Comparison of ENCODE assay signal across 20 cellular contexts in the genomic region with DNA sequence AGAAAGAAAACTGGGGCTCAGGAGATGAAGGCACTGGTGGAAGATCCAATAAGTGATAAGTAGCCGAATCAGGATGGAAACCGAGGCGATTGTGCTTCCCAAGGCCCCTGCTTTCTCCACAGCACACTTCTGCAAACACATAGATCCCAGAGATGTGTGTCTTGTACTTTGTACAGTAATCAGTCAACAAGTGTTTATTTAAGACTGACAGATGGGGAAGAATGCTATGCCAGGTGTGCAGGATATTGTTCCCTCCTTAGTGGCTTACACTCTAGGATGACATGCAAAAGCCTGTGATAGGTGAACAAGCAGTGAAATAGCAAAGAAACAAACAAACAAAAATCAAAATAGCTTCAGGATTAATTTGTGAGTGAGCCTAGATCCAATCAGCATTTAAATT.
DNase-seq lines count a peak whose midpoint lies in the region; ATAC-seq and TF ChIP-seq lines count a peak whose summit lies in the region.
"Had no signal": no experiment of that assay in that cellular context is flagged by ENCODE, and none has a peak within 500 bp of the region (broad histone marks: within the 10 kb centered on the region; RNA-seq: fewer than 3 reads in every experiment).

No MANE protein-coding gene starts in this region.

- no peaks in the 10 kb centered on the region for H3K27me3 ChIP-seq in Caco-2 (replicated peaks; ENCODE audit: control insufficient read depth, insufficient read depth, low read length)

- H3K9me3 Mint-ChIP-seq in Caco-2 (ENCODE audit: unreplicated experiment): peaks cover 10% of the 10 kb centered on the region
- H3K9me3 Mint-ChIP-seq: CD8-positive, alpha-beta T cell had no signal

- H3K36me3 Mint-ChIP-seq in Caco-2 (ENCODE audit: insufficient read depth, unreplicated experiment): peaks cover 5% of the 10 kb centered on the region
- H3K36me3 Mint-ChIP-seq: CD8-positive, alpha-beta T cell had no signal

- peak overlapping the region; percentile 67 for H3K27ac Mint-ChIP-seq in Caco-2 (ENCODE audit: unreplicated experiment)
- H3K27ac Mint-ChIP-seq: CD8-positive, alpha-beta T cell; GM23338; H9; T-helper 2 cell treated with Interferon-gamma antibody and Interleukin-4, amounts not matched to agents 5 μg/mL and 100 μg/mL, for 36 hours had no signal

- ATAC-seq in mucosa of descending colon: peak; percentile 93
- ATAC-seq: CD8-positive, alpha-beta T cell; GM23338 had no signal

- intact Hi-C loops in Caco-2 (cut with micrococcal nuclease; ENCODE audit: unreplicated experiment) (loop anchor here (1.0 kb wide), 1 partner anchor 28 kb away; no protein-coding TSS in a partner anchor), mucosa of descending colon (cut with DNase I, micrococcal nuclease) (no loop called here)

- H3K27me3 Mint-ChIP-seq in Caco-2 (ENCODE audit: insufficient read depth, unreplicated experiment): no peaks in the 10 kb centered on the region

- no TSS peak for BruUV-seq in Caco-2 (replicated peaks; lab: Mats Ljungman, UMichigan)

- H3K4me1 ChIP-seq in Caco-2 (peaks cover 31% of the 10 kb centered on the region), mucosa of descending colon (ENCODE audit: low read depth) (no peaks in the 10 kb centered on the region)

- H3K9me3 ChIP-seq in Caco-2: no peaks in the 10 kb centered on the region
- H3K9me3 ChIP-seq in mucosa of descending colon: no peaks in the 10 kb centered on the region

- CTCF ChIA-PET in Caco-2 (lab: Charles Lee): no interaction called here

- peaks cover 24% of the 10 kb centered on the region for H3K4me1 Mint-ChIP-seq in Caco-2 (ENCODE audit: low read depth, unreplicated experiment)
- H3K4me1 Mint-ChIP-seq: GM23338 had no signal

- DNase-seq in Caco-2 (peak; percentile 55 to 64), DMS53 treated with DMSO at 0.1 percent for 48 hours (lab: John Stamatoyannopoulos, UW; ENCODE audit: unreplicated experiment) (peak; percentile 97), NCI-H69 (lab: John Stamatoyannopoulos, UW) (peak; percentile 3), mucosa of descending colon (peak in 1 of 3 donors; percentile 14), ureter (ENCODE audit: low spot score) (no peak), HPDE6-E6E7 (ENCODE audit: extremely low spot score) (no peak), NCI-H446 (lab: John Stamatoyannopoulos, UW) (no peak)
- DNase-seq: C1 segment of cervical spinal cord; Calu3; CD8-positive, alpha-beta T cell; H9; NCI-H1048; NCI-H1417 treated with DMSO at 0.1 percent for 48 hours; NCI-H1694 treated with DMSO at 0.1 percent for 48 hours; NCI-H2081; NCI-H526 treated with DMSO at 0.1 percent for 48 hours; SHP77; T-helper 1 cell had no signal

- peak overlapping the region; percentile 52 for H3K4me3 Mint-ChIP-seq in Caco-2 (ENCODE audit: unreplicated experiment)
- H3K4me3 Mint-ChIP-seq: CD8-positive, alpha-beta T cell; GM23338; H9; T-helper 2 cell treated with Interferon-gamma antibody and Interleukin-4, amounts not matched to agents 5 μg/mL and 100 μg/mL, for 36 hours had no signal

- TF ChIP-seq CTCF in Caco-2 (IDR thresholded peaks at IDR 0.05; ENCODE audit: insufficient read depth in 1 of 2, low read depth in 1 of 2, low read length in 1 of 2, severe bottlenecking in 1 of 2, unreplicated experiment in 1 of 2): no peak
- no peak for TF ChIP-seq CTCF in mucosa of descending colon (IDR thresholded peaks at IDR 0.05)

- POLR2A ChIA-PET in Caco-2 (lab: Charles Lee): no interaction called here

- H3K4me3 ChIP-seq in Caco-2 (ENCODE audit: low read depth, low read length) (no peak overlapping the region), mucosa of descending colon (no peak overlapping the region)
- H3K4me3 ChIP-seq: GM23338 had no signal

- no peaks in the 10 kb centered on the region for H3K36me3 ChIP-seq in Caco-2 (ENCODE audit: control insufficient read depth, insufficient read depth, low read length)
- H3K36me3 ChIP-seq in mucosa of descending colon (ENCODE audit: low read depth): no peaks in the 10 kb centered on the region

Comparison
In these comparisons a context has a peak if more than half of its experiments do, and no peak if none do; other contexts are left out.
1. DNase-seq: peak in Caco-2 (2 of 2), DMS53 treated with DMSO at 0.1 percent for 48 hours (single experiment) and NCI-H69 (single experiment); none in ureter (single experiment), HPDE6-E6E7 (single experiment) and NCI-H446 (0 of 2).